ENCODE assay signal across 10 cellular contexts in genomic region chr11:12410006-12410728, GRCh38. TPM values are rescaled to one million over a fixed set of nuclear protein-coding genes. Genes with fewer than 3 reads are reported as not detected.
DNase-seq lines count a peak whose midpoint lies in the region; ATAC-seq lines count a peak whose summit lies in the region.
"Had no signal": no experiment of that assay in that cellular context is flagged by ENCODE, and none has a peak within 500 bp of the region (broad histone marks: within the 10 kb centered on the region; RNA-seq: fewer than 3 reads in every experiment).

No MANE protein-coding gene starts in this region.

- peaks cover 20% of the 10 kb centered on the region for H3K4me1 ChIP-seq in iPS-20b (ENCODE audit: insufficient read depth, low read length)
- H3K4me1 ChIP-seq: BLaER1 treated with 17β-estradiol and CSF1 and Interleukin-3, amounts not matched to agents 10 nM and 100 nM had no signal

- DNase-seq in NCI-H1694 treated with DMSO at 0.1 percent for 48 hours (lab: John Stamatoyannopoulos, UW) (peak; percentile 14), NCI-H1694 (lab: John Stamatoyannopoulos, UW) (no peak), amniotic epithelial cell (ENCODE audit: low read depth) (peak; percentile 66), NCI-H1436 (lab: John Stamatoyannopoulos, UW) (no peak), MV-4-11 (lab: John Stamatoyannopoulos, UW) (no peak)
- DNase-seq: activated CD8-positive, alpha-beta T cell treated with anti-CD3 and anti-CD28 coated beads for 36 hours had no signal

- H3K27me3 ChIP-seq in iPS-20b (ENCODE audit: insufficient read depth, low read length), result no peaks in the 10 kb centered on the region
- H3K27me3 ChIP-seq: BLaER1 treated with 17β-estradiol and CSF1 and Interleukin-3, amounts not matched to agents 10 nM and 100 nM had no signal

- 0 out of 2 replicates have a peak overlapping the region, but pooled peaks have one; percentile 15 for H3K9ac ChIP-seq in iPS-20b (ENCODE audit: low read depth, low read length)
- H3K9ac ChIP-seq: BLaER1 treated with 17β-estradiol and CSF1 and Interleukin-3, amounts not matched to agents 10 nM and 100 nM had no signal

- H3K27ac ChIP-seq in iPS-20b (ENCODE audit: low read length) (no peak overlapping the region), temporal lobe (ENCODE audit: low read depth, low read length) (peak overlapping the region; percentile 88)
- H3K27ac ChIP-seq: BLaER1 treated with 17β-estradiol and CSF1 and Interleukin-3, amounts not matched to agents 10 nM and 100 nM had no signal

- H3K4me3 ChIP-seq in iPS-20b (ENCODE audit: low read length), result no peak overlapping the region
- H3K4me3 ChIP-seq: BLaER1 treated with 17β-estradiol and CSF1 and Interleukin-3, amounts not matched to agents 10 nM and 100 nM had no signal

- H3K9me3 ChIP-seq in iPS-20b (ENCODE audit: insufficient read depth, low read depth, low read length), result no peaks in the 10 kb centered on the region; the same call in 1 of the 2 replicates
- H3K9me3 ChIP-seq: BLaER1 treated with 17β-estradiol and CSF1 and Interleukin-3, amounts not matched to agents 10 nM and 100 nM had no signal

- H3K36me3 ChIP-seq in iPS-20b (ENCODE audit: insufficient read depth, low read depth, low read length), result no peaks in the 10 kb centered on the region
- H3K36me3 ChIP-seq: BLaER1 treated with 17β-estradiol and CSF1 and Interleukin-3, amounts not matched to agents 10 nM and 100 nM had no signal

- ATAC-seq in HG03159 (IDR thresholded peaks at IDR 0.05; ENCODE audit: unreplicated experiment), result no peak
- ATAC-seq: activated CD8-positive, alpha-beta T cell treated with anti-CD3 and anti-CD28 coated beads for 36 hours had no signal

RNA-seq across cellular contexts. Expression of gene PARVA, which starts 32.8 kb away (rescaled TPM):
- 4.2 TPM for total RNA-seq in temporal lobe
- total RNA-seq: activated CD8-positive, alpha-beta T cell treated with anti-CD3 and anti-CD28 coated beads for 36 hours had no signal

Comparison
In these comparisons a context has a peak if more than half of its experiments do, and no peak if none do; other contexts are left out.
1. DNase-seq: peak in NCI-H1694 treated with DMSO at 0.1 percent for 48 hours (single experiment) and amniotic epithelial cell (single experiment); none in NCI-H1694 (single experiment), NCI-H1436 (single experiment) and MV-4-11 (single experiment).